In genomic region chr10:6363516-6363915, GRCh38 we compare ENCODE assay signal across 19 cellular contexts.
"Had no signal": no experiment of that assay in that cellular context is flagged by ENCODE, and none has a peak within 500 bp of the region (broad histone marks: within the 10 kb centered on the region; RNA-seq: fewer than 3 reads in every experiment).

No MANE protein-coding gene starts in this region.

- DNase-seq: activated CD4-positive, alpha-beta T cell treated with anti-CD3 and anti-CD28 coated beads for 1 hour; activated CD4-positive, alpha-beta T cell treated with anti-CD3 and anti-CD28 coated beads, Interleukin-2, amount 50 U/mL, for 1 hour; activated CD8-positive, alpha-beta T cell treated with anti-CD3 and anti-CD28 coated beads, Interleukin-2, amount 10 ng/mL, durations not matched to agents 7 days and 5 days; activated gamma-delta T cell treated with Interleukin-2 at 50 U/mL for 16 hours; aorta; effector memory CD8-positive, alpha-beta T cell; head of caudate nucleus; left lung; naive B cell; posterior cingulate gyrus; retina; spleen; substantia nigra; T-helper 1 cell had no signal

- H3K27ac ChIP-seq: gastroesophageal sphincter, thyroid gland had no signal

- H3K4me1 ChIP-seq: gastroesophageal sphincter had no signal

- H3K36me3 ChIP-seq: gastroesophageal sphincter, left lung, spleen, thyroid gland had no signal

- H3K4me3 ChIP-seq: gastroesophageal sphincter, left lung, lung, spleen, thyroid gland had no signal

- FAIRE-seq: colon, TTC549 had no signal

- H3K27me3 ChIP-seq: gastroesophageal sphincter, left lung, spleen, thyroid gland had no signal

- H3K9me3 ChIP-seq: left lung, thyroid gland had no signal
